Comparison of ENCODE assay signal across 22 cellular contexts in the genomic region with DNA sequence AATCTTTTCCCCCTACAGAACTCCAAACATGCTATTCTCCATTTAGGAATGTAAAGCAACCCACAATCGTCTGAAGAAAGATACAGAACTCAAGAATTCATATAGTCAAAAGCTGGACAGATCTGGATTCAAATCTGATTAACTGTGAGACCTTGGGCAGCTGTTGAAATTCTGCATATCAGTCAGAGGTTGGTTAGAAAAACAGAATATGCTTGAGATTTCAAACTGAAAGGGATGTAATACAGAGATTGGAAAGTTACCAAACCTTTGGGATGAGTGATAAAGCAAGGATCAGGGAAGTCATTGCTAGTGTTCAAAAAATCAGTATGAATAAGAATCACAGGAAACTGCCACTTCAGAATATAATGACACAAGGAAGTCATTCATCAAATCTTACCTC.
DNase-seq lines count a peak whose midpoint lies in the region; ATAC-seq, FAIRE-seq and TF ChIP-seq lines count a peak whose summit lies in the region.
"Had no signal": no experiment of that assay in that cellular context is flagged by ENCODE, and none has a peak within 500 bp of the region (broad histone marks: within the 10 kb centered on the region; RNA-seq: fewer than 3 reads in every experiment).

No MANE protein-coding gene starts in this region.

- no peak overlapping the region for H3K4me3 Mint-ChIP-seq in astrocyte (ENCODE audit: unreplicated experiment)
- H3K4me3 Mint-ChIP-seq: brain, HFFc6 had no signal

- H3K79me2 ChIP-seq in astrocyte (ENCODE audit: insufficient read depth, low read length), result no peaks in the 10 kb centered on the region

- TF ChIP-seq CTCF in astrocyte (IDR thresholded peaks at IDR 0.05; ENCODE audit: insufficient read depth, low read depth, low read length), result no peak
- TF ChIP-seq CTCF in foreskin keratinocyte (conservative IDR thresholded peaks at IDR 0.05), result no peak

- FAIRE-seq in astrocyte (lab: Jason Lieb, UNC), result no peak
- FAIRE-seq: pancreas had no signal

- no peaks in the 10 kb centered on the region for H3K36me3 ChIP-seq in astrocyte (ENCODE audit: insufficient read depth, low read length)
- H3K36me3 ChIP-seq: gastrocnemius medialis, left lung, pancreas, thyroid gland had no signal

- H4K20me1 ChIP-seq in astrocyte (ENCODE audit: insufficient read depth, low read length), result no peaks in the 10 kb centered on the region

- no peak overlapping the region for H3K27ac ChIP-seq in astrocyte (ENCODE audit: low read depth, low read length)
- no peak overlapping the region for H3K27ac ChIP-seq in foreskin keratinocyte
- H3K27ac ChIP-seq: gastrocnemius medialis, left lung, pancreas, skin epidermis, thyroid gland had no signal

- no peak overlapping the region for H3K9ac ChIP-seq in astrocyte (ENCODE audit: low read length)
- H3K9ac ChIP-seq: SK-N-SH had no signal

- H3K4me2 ChIP-seq in astrocyte (ENCODE audit: low read length), result peak overlapping the region; percentile 62
- H3K4me2 ChIP-seq: SK-N-SH had no signal

- no peaks in the 10 kb centered on the region for H3K9me3 Mint-ChIP-seq in astrocyte (ENCODE audit: unreplicated experiment)

- H2AFZ ChIP-seq in astrocyte (ENCODE audit: low read depth, low read length), result no peak overlapping the region

- no peaks in the 10 kb centered on the region for H3K27me3 Mint-ChIP-seq in astrocyte (ENCODE audit: low read depth, unreplicated experiment)
- H3K27me3 Mint-ChIP-seq: brain had no signal

- peak; percentile 50 for DNase-seq in DMS153 treated with DMSO at 0.1 percent for 48 hours (lab: John Stamatoyannopoulos, UW; ENCODE audit: unreplicated experiment)
- DNase-seq in LHCN-M2 (ENCODE audit: low read depth), result peak; percentile 58
- DNase-seq in astrocyte (ENCODE audit: low read depth), result no peak
- DNase-seq in foreskin keratinocyte, result peak; percentile 39 to 46
- DNase-seq in RPMI8226, result no peak
- DNase-seq in DMS114 treated with DMSO at 0.1 percent for 48 hours (lab: John Stamatoyannopoulos, UW; ENCODE audit: unreplicated experiment), result no peak
- DNase-seq: activated CD4-positive, alpha-beta T cell treated with anti-CD3 and anti-CD28 coated beads for 4 hours; activated CD8-positive, alpha-beta memory T cell treated with anti-CD3 and anti-CD28 coated beads, Interleukin-2, amount 50 U/mL, for 4 hours; activated naive CD4-positive, alpha-beta T cell treated with Interleukin-2 at 50 U/mL for 16 hours; effector CD4-positive, alpha-beta T cell; gastrocnemius medialis; HFFc6; IMR-90; left lung; NCI-H2171 treated with DMSO at 0.1 percent for 48 hours; pancreas; SK-N-SH; thyroid gland had no signal

- H3K27ac Mint-ChIP-seq in astrocyte (ENCODE audit: unreplicated experiment), result no peak overlapping the region
- H3K27ac Mint-ChIP-seq: brain, HFFc6 had no signal

- H3K27me3 ChIP-seq in astrocyte (ENCODE audit: insufficient read depth, low read length) (no peaks in the 10 kb centered on the region), foreskin keratinocyte (no peaks in the 10 kb centered on the region)
- H3K27me3 ChIP-seq: gastrocnemius medialis, left lung, pancreas, thyroid gland had no signal

- H3K4me1 ChIP-seq in astrocyte (ENCODE audit: insufficient read depth, low read length) (peaks cover 9% of the 10 kb centered on the region), foreskin keratinocyte (peaks cover 12% of the 10 kb centered on the region)
- H3K4me1 ChIP-seq: gastrocnemius medialis, left lung, pancreas, thyroid gland had no signal

- no peak overlapping the region for H3K4me3 ChIP-seq in astrocyte (ENCODE audit: insufficient read depth, low read depth, low read length)
- H3K4me3 ChIP-seq: gastrocnemius medialis, left lung, pancreas, skin epidermis, thyroid gland had no signal

- no peaks in the 10 kb centered on the region for H3K36me3 Mint-ChIP-seq in astrocyte (ENCODE audit: low read depth, unreplicated experiment)
- H3K36me3 Mint-ChIP-seq: brain had no signal

- ATAC-seq in foreskin keratinocyte (peak; percentile 28), HG03280 (IDR thresholded peaks at IDR 0.05; ENCODE audit: unreplicated experiment) (no peak), HG03135 (IDR thresholded peaks at IDR 0.05; ENCODE audit: unreplicated experiment) (no peak)
- ATAC-seq: gastrocnemius medialis, left lung, pancreas had no signal

- peaks cover 4% of the 10 kb centered on the region for H3K4me1 Mint-ChIP-seq in astrocyte (ENCODE audit: low read depth, unreplicated experiment)
- H3K4me1 Mint-ChIP-seq: brain had no signal

- no peaks in the 10 kb centered on the region for H3K9me3 ChIP-seq in astrocyte (ENCODE audit: insufficient read depth, low read depth, low read length)
- H3K9me3 ChIP-seq: gastrocnemius medialis, left lung, pancreas, SK-N-SH, thyroid gland had no signal

Comparison
In these comparisons a context has a peak if more than half of its experiments do, and no peak if none do; other contexts are left out.
1. DNase-seq: peak in DMS153 treated with DMSO at 0.1 percent for 48 hours (single experiment), LHCN-M2 (single experiment) and foreskin keratinocyte (2 of 2); none in astrocyte (single experiment), RPMI8226 (single experiment) and DMS114 treated with DMSO at 0.1 percent for 48 hours (single experiment).